ENCODE assay signal across 9 cellular contexts in the genomic region with DNA sequence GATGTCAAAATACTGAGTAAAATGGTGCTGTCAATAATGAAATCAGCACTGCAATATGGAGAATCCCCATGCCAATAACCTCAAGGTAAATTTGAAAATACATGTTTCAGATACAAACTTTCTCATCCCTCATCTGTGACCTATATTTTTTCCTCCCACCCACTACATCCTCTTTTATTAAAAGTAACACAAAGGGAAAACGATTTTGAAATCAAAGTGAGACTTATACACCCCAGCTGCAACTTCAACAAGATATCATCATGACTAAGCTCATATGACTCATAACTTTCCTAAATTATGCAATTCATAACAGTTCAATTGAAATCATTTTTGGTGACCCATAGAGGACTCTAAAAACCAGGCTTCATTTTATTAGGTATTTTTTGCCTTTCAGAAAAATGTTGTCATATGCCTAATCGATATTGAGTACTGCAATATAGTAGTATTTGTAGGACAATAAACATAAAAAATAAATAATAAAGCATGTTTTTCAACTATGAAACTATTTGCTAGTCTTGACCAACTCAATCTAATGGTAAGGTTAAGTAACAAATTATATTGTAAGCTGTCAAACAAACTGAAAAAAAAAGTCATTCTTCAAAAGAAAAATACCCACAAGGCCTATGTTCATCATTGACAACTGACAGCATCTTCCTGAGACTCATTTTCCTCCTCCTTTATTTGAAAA. TPM values are rescaled to one million over a fixed set of nuclear protein-coding genes. Genes with fewer than 3 reads are reported as not detected.
DNase-seq lines count a peak whose midpoint lies in the region; ATAC-seq, FAIRE-seq and TF ChIP-seq lines count a peak whose summit lies in the region.
"Had no signal": no experiment of that assay in that cellular context is flagged by ENCODE, and none has a peak within 500 bp of the region (broad histone marks: within the 10 kb centered on the region; RNA-seq: fewer than 3 reads in every experiment).

No MANE protein-coding gene starts in this region.

- H3K79me2 ChIP-seq in osteoblast (ENCODE audit: insufficient read depth, low read length): peaks cover 89% of the 10 kb centered on the region

- peaks cover 46% of the 10 kb centered on the region for H3K4me1 ChIP-seq in osteoblast (ENCODE audit: insufficient read depth, low read length)

- no peaks in the 10 kb centered on the region for H3K9me3 ChIP-seq in osteoblast (ENCODE audit: low read depth, low read length)
- H3K9me3 ChIP-seq: right lobe of liver had no signal

- TF ChIP-seq CTCF in bronchial epithelial cell (IDR thresholded peaks at IDR 0.05; ENCODE audit: insufficient read depth, low read length, severe bottlenecking): no peak
- TF ChIP-seq CTCF in osteoblast (IDR thresholded peaks at IDR 0.05; ENCODE audit: extremely low read depth, low read depth, low read length): no peak

- peak overlapping the region; percentile 86 for H3K27ac ChIP-seq in osteoblast (ENCODE audit: low read depth, low read length)

- peaks cover 24% of the 10 kb centered on the region for H4K20me1 ChIP-seq in osteoblast (ENCODE audit: insufficient read depth, low read length)

- DNase-seq in GM03348 (ENCODE audit: low spot score) (peak; percentile 72), NOMO-1 (lab: John Stamatoyannopoulos, UW; ENCODE audit: unreplicated experiment in 2 of 2) (peak; percentile 75 to 95), bronchial epithelial cell (ENCODE audit: low read depth) (peak; percentile 97), osteoblast (ENCODE audit: insufficient read length, low spot score, missing footprints) (peak; percentile 90), cerebellar nuclear complex (lab: John Stamatoyannopoulos, UW) (no peak), cortex of kidney (lab: John Stamatoyannopoulos, UW) (no peak)
- DNase-seq: right lobe of liver had no signal

- no peak overlapping the region for H2AFZ ChIP-seq in osteoblast (ENCODE audit: low read length)

- no peak for FAIRE-seq in bronchial epithelial cell (lab: Jason Lieb, UNC)

- H3K36me3 ChIP-seq in bronchial epithelial cell (ENCODE audit: control insufficient read depth, insufficient read depth, low read length): peaks cover 1% of the 10 kb centered on the region
- no peaks in the 10 kb centered on the region for H3K36me3 ChIP-seq in osteoblast (ENCODE audit: insufficient read depth, low read length)
- H3K36me3 ChIP-seq: right lobe of liver had no signal

- H3K4me3 ChIP-seq in bronchial epithelial cell (ENCODE audit: low read depth, low read length) (no peak overlapping the region), osteoblast (ENCODE audit: insufficient read depth, low read length) (peak overlapping the region; percentile 42)
- H3K4me3 ChIP-seq: right lobe of liver had no signal

- ATAC-seq in HG02973 (IDR thresholded peaks at IDR 0.05; ENCODE audit: unreplicated experiment) (no peak), GM18861 (IDR thresholded peaks at IDR 0.05; ENCODE audit: unreplicated experiment) (no peak)

- H3K27me3 ChIP-seq in bronchial epithelial cell (ENCODE audit: control insufficient read depth, insufficient read depth, low read length) (no peaks in the 10 kb centered on the region), osteoblast (ENCODE audit: insufficient read depth, low read length) (no peaks in the 10 kb centered on the region)
- H3K27me3 ChIP-seq: right lobe of liver had no signal

- peak overlapping the region; percentile 80 for H3K4me2 ChIP-seq in osteoblast (ENCODE audit: insufficient read depth, low read length)

RNA-seq across cellular contexts. Expression of a gene that starts 3.0 kb away (rescaled TPM):
- 91.1 and 123 TPM in 2 replicates for total RNA-seq in bronchial epithelial cell
- 53.6 and 69.1 TPM in 2 replicates for total RNA-seq in osteoblast

Comparison
In these comparisons a context has a peak if more than half of its experiments do, and no peak if none do; other contexts are left out.
1. DNase-seq: peak in GM03348 (single experiment), NOMO-1 (2 of 2), bronchial epithelial cell (single experiment) and osteoblast (single experiment); none in cerebellar nuclear complex (0 of 2) and cortex of kidney (single experiment).